ENCODE assay signal across 19 cellular contexts in genomic region chr17:81599719-81600486, GRCh38. TPM values are rescaled to one million over a fixed set of nuclear protein-coding genes. Genes with fewer than 3 reads are reported as not detected.
DNase-seq lines count a peak whose midpoint lies in the region; ATAC-seq, FAIRE-seq and TF ChIP-seq lines count a peak whose summit lies in the region.
"Had no signal": no experiment of that assay in that cellular context is flagged by ENCODE, and none has a peak within 500 bp of the region (broad histone marks: within the 10 kb centered on the region; RNA-seq: fewer than 3 reads in every experiment).

No MANE protein-coding gene starts in this region.

- peak; percentile 43 to 87 (median 78) for ATAC-seq in heart right ventricle
- ATAC-seq in HG03139 (IDR thresholded peaks at IDR 0.05; ENCODE audit: unreplicated experiment), result no peak
- ATAC-seq: activated CD8-positive, alpha-beta T cell treated with anti-CD3 and anti-CD28 coated beads for 36 hours; stimulated activated naive CD8-positive, alpha-beta T cell treated with anti-CD3 and anti-CD28 coated beads, Interleukin-15, amount 100 ng/mL, for 72 hours had no signal

- peaks cover 30% of the 10 kb centered on the region for H3K4me1 Mint-ChIP-seq in astrocyte (ENCODE audit: low read depth, unreplicated experiment)
- H3K4me1 Mint-ChIP-seq: neural progenitor cell had no signal

- H3K9me3 ChIP-seq in astrocyte (ENCODE audit: insufficient read depth, low read depth, low read length) (no peaks in the 10 kb centered on the region), heart right ventricle (no peaks in the 10 kb centered on the region), spleen (no peaks in the 10 kb centered on the region)

- no peak overlapping the region for H2AFZ ChIP-seq in astrocyte (ENCODE audit: low read depth, low read length)
- H2AFZ ChIP-seq: neural progenitor cell had no signal

- FAIRE-seq in astrocyte (lab: Jason Lieb, UNC), result no peak
- no peak for FAIRE-seq in HTR-8/SVneo (lab: Jason Lieb, UNC)

- TF ChIP-seq POLR2A in spleen (IDR thresholded peaks at IDR 0.05), result no peak

- H3K36me3 ChIP-seq in astrocyte (ENCODE audit: insufficient read depth, low read length) (peaks cover 42% of the 10 kb centered on the region), heart right ventricle (peaks cover 0 to 100% (median 46%) of the 10 kb centered on the region in 9 donors), spleen (peaks cover 0 to 100% (median 64%) of the 10 kb centered on the region in 6 donors)
- H3K36me3 ChIP-seq: neural progenitor cell had no signal

- in situ Hi-C loops in GM13977 (cut with MboI; ENCODE audit: low pct_unique_long_range_greater_than_20kb, low sequenced_read_pairs, unreplicated experiment), result no loop called here

- peaks cover 40% of the 10 kb centered on the region for H3K79me2 ChIP-seq in astrocyte (ENCODE audit: insufficient read depth, low read length)

- peak overlapping the region; percentile 8 for H3K9ac ChIP-seq in astrocyte (ENCODE audit: low read length)
- H3K9ac ChIP-seq: neural progenitor cell had no signal

- H3K27me3 ChIP-seq in astrocyte (ENCODE audit: insufficient read depth, low read length) (no peaks in the 10 kb centered on the region), heart right ventricle (no peaks in the 10 kb centered on the region), spleen (replicated peaks in 1 of 7) (no peaks in the 10 kb centered on the region)
- H3K27me3 ChIP-seq: neural progenitor cell had no signal

- H3K4me3 Mint-ChIP-seq in astrocyte (ENCODE audit: unreplicated experiment), result no peak overlapping the region
- H3K4me3 Mint-ChIP-seq: activated CD8-positive, alpha-beta T cell treated with anti-CD3 and anti-CD28 coated beads for 36 hours; neural progenitor cell; stimulated activated naive CD8-positive, alpha-beta T cell treated with anti-CD3 and anti-CD28 coated beads, Interleukin-15, amount 100 ng/mL, for 72 hours had no signal

- H3K9me3 Mint-ChIP-seq in astrocyte (ENCODE audit: unreplicated experiment), result no peaks in the 10 kb centered on the region
- H3K9me3 Mint-ChIP-seq: activated CD8-positive, alpha-beta T cell treated with anti-CD3 and anti-CD28 coated beads for 36 hours; neural progenitor cell; stimulated activated naive CD8-positive, alpha-beta T cell treated with anti-CD3 and anti-CD28 coated beads, Interleukin-15, amount 100 ng/mL, for 72 hours had no signal

- no peak for TF ChIP-seq CTCF in astrocyte (IDR thresholded peaks at IDR 0.05; ENCODE audit: insufficient read depth, low read depth, low read length)
- no peak for TF ChIP-seq CTCF in heart right ventricle (IDR thresholded peaks at IDR 0.05)
- no peak for TF ChIP-seq CTCF in spleen (IDR thresholded peaks at IDR 0.05 in 8 of 11, conservative IDR thresholded peaks at IDR 0.05 in 3 of 11)
- TF ChIP-seq CTCF in GM13977 (IDR thresholded peaks at IDR 0.05; ENCODE audit: extremely low read depth, insufficient read depth, missing control alignments), result no peak

- H3K4me1 ChIP-seq in astrocyte (ENCODE audit: insufficient read depth, low read length), result peaks cover 12% of the 10 kb centered on the region
- H3K4me1 ChIP-seq in heart right ventricle, result peaks cover 0 to 20% (median 16%) of the 10 kb centered on the region in 9 donors
- peaks cover 15 to 52% (median 47%) of the 10 kb centered on the region in 6 donors for H3K4me1 ChIP-seq in spleen
- H3K4me1 ChIP-seq: neural progenitor cell had no signal

- H3K36me3 Mint-ChIP-seq in astrocyte (ENCODE audit: low read depth, unreplicated experiment), result peaks cover 17% of the 10 kb centered on the region

- intact Hi-C loops in heart right ventricle (cut with DNase I), result loop anchor here in 9 of 10 donors (2.0 to 10.0 kb wide), 6 partner anchors 33 to 348 kb away; no protein-coding TSS in a partner anchor
- intact Hi-C loops in spleen (cut with DNase I; ENCODE audit: low total_unique reads), result loop anchor here (5.0 kb wide), 1 partner anchor 343 kb away; no protein-coding TSS in a partner anchor

- peaks cover 48% of the 10 kb centered on the region for H4K20me1 ChIP-seq in astrocyte (ENCODE audit: insufficient read depth, low read length)

- H3K4me3 ChIP-seq in astrocyte (ENCODE audit: insufficient read depth, low read depth, low read length), result no peak overlapping the region
- no peak overlapping the region for H3K4me3 ChIP-seq in heart right ventricle
- no peak overlapping the region for H3K4me3 ChIP-seq in spleen
- H3K4me3 ChIP-seq: neural progenitor cell, skin epidermis had no signal

- WGBS in heart right ventricle, 2 donors, result 36 to 52% methylated on average over 10 of the region's 10 CpGs
- WGBS in spleen, 5 donors, result 44 to 84% (median 71%) methylated on average over 10 of the region's 10 CpGs

- DNase-seq in HCEC 1CT, result peak; percentile 74
- DNase-seq in astrocyte (ENCODE audit: low read depth), result peak; percentile 47
- peak; percentile 48 to 63 for DNase-seq in heart right ventricle
- no peak for DNase-seq in spleen
- no peak for DNase-seq in GM13977 (ENCODE audit: low spot score)
- DNase-seq in HTR-8/SVneo (ENCODE audit: insufficient read length, low spot score), result no peak
- DNase-seq: activated CD8-positive, alpha-beta T cell treated with anti-CD3 and anti-CD28 coated beads for 36 hours; caudate nucleus; H7; mammary epithelial cell; NCI-H2029; NCI-H526 treated with DMSO at 0.1 percent for 48 hours; stimulated activated naive CD8-positive, alpha-beta T cell treated with anti-CD3 and anti-CD28 coated beads, Interleukin-15, amount 100 ng/mL, for 72 hours had no signal

- peak overlapping the region; percentile 78 for H3K27ac Mint-ChIP-seq in astrocyte (ENCODE audit: unreplicated experiment)
- H3K27ac Mint-ChIP-seq: activated CD8-positive, alpha-beta T cell treated with anti-CD3 and anti-CD28 coated beads for 36 hours; neural progenitor cell; stimulated activated naive CD8-positive, alpha-beta T cell treated with anti-CD3 and anti-CD28 coated beads, Interleukin-15, amount 100 ng/mL, for 72 hours had no signal

- no peaks in the 10 kb centered on the region for H3K27me3 Mint-ChIP-seq in astrocyte (ENCODE audit: low read depth, unreplicated experiment)
- H3K27me3 Mint-ChIP-seq: activated CD8-positive, alpha-beta T cell treated with anti-CD3 and anti-CD28 coated beads for 36 hours; stimulated activated naive CD8-positive, alpha-beta T cell treated with anti-CD3 and anti-CD28 coated beads, Interleukin-15, amount 100 ng/mL, for 72 hours had no signal

- peak overlapping the region; percentile 7 for H3K4me2 ChIP-seq in astrocyte (ENCODE audit: low read length)
- H3K4me2 ChIP-seq: neural progenitor cell had no signal

- peak overlapping the region; percentile 59 for H3K27ac ChIP-seq in astrocyte (ENCODE audit: low read depth, low read length)
- peak overlapping the region in 2 of 10 donors; percentile 16 to 21 for H3K27ac ChIP-seq in heart right ventricle
- H3K27ac ChIP-seq in spleen, result peak overlapping the region in 6 of 8 donors; percentile 1 to 76 (median 50)
- H3K27ac ChIP-seq: HL-60, neural progenitor cell, skin epidermis had no signal

RNA-seq across cellular contexts. Expression of gene NPLOC4, which starts 37.0 kb away (rescaled TPM):
- 125 and 127 TPM in 2 replicates for total RNA-seq in astrocyte
- total RNA-seq in heart right ventricle, result 100 to 1,000 TPM in 5 of 10 donors, 10 to 100 TPM in 5; 85.8 to 115 (median 98.8) TPM
- polyA plus RNA-seq in heart right ventricle, result 10 to 100 TPM; 30.7 to 40.3 TPM
- total RNA-seq in spleen, result 100 to 1,000 TPM in 4 of 7 donors, 10 to 100 TPM in 3; 68.8 to 130 (median 101) TPM
- polyA plus RNA-seq in spleen, result 10 to 100 TPM; 19.3 to 42.8 (median 32.2) TPM

RNA-seq across cellular contexts. Expression of gene TSPAN10, which starts 37.1 kb away (rescaled TPM):
- total RNA-seq in astrocyte (2.7 and 3.2 TPM in 2 replicates), heart right ventricle (under 1 TPM; 0.12 to 0.57 (median 0.27) TPM), spleen (1 to 10 TPM in 3 of 7 donors, under 1 TPM in 2, not detected in 2; 0.37 to 1.4 (median 1.1) TPM)
- polyA plus RNA-seq in heart right ventricle (under 1 TPM; 0.22 to 0.26 TPM), spleen (1 to 10 TPM in 2 of 3 donors, under 1 TPM in 1; 0.83 to 3.0 (median 2.9) TPM)

RNA-seq across cellular contexts. Expression of gene FAAP100, which starts 47.8 kb away (rescaled TPM):
- total RNA-seq in astrocyte (35.8 and 38.9 TPM in 2 replicates), heart right ventricle (10 to 100 TPM in 8 of 10 donors, 1 to 10 TPM in 2; 8.7 to 17.2 (median 10.7) TPM), spleen (10 to 100 TPM; 36.8 to 59.2 (median 50.2) TPM)
- polyA plus RNA-seq in heart right ventricle (10 to 100 TPM; 16.5 to 30.6 TPM), spleen (10 to 100 TPM; 32.2 to 77.2 (median 52.0) TPM)

RNA-seq across cellular contexts. Expression of gene PDE6G, which starts 56.4 kb away (rescaled TPM):
- not detected in 2 replicates for total RNA-seq in astrocyte
- total RNA-seq in heart right ventricle, result 1 to 10 TPM in 1 of 10 donors, under 1 TPM in 1, not detected in 8; 0.38 to 1.3 TPM
- 1 to 10 TPM in 1 of 2 donors, not detected in 1; 1.3 TPM for polyA plus RNA-seq in heart right ventricle
- total RNA-seq in spleen, result 10 to 100 TPM in 6 of 7 donors, 1 to 10 TPM in 1; 6.7 to 26.8 (median 16.4) TPM
- polyA plus RNA-seq in spleen, result 10 to 100 TPM; 17.8 to 27.0 (median 25.8) TPM
- total RNA-seq: MCF 10A, RPMI7951 had no signal
- polyA plus RNA-seq: mammary epithelial cell had no signal

Comparison
In these comparisons a context has a peak if more than half of its experiments do, and no peak if none do; other contexts are left out.
1. DNase-seq: peak in HCEC 1CT (single experiment), astrocyte (single experiment) and heart right ventricle (2 of 2); none in spleen (single experiment), GM13977 (single experiment) and HTR-8/SVneo (single experiment).